12 cellular contexts compared by ENCODE assay signal in genomic region chr10:3869036-3869435, GRCh38.
DNase-seq lines count a peak whose midpoint lies in the region; ATAC-seq lines count a peak whose summit lies in the region.
"Had no signal": no experiment of that assay in that cellular context is flagged by ENCODE, and none has a peak within 500 bp of the region (broad histone marks: within the 10 kb centered on the region; RNA-seq: fewer than 3 reads in every experiment).

No MANE protein-coding gene starts in this region.

- H3K9ac ChIP-seq in duodenal mucosa (ENCODE audit: low read depth in 1 of 2, low read length in 2 of 2): peak overlapping the region in 1 of 2 donors; percentile 45

- peaks cover 72% of the 10 kb centered on the region for H3K4me1 Mint-ChIP-seq in activated naive CD4-positive, alpha-beta T cell treated with anti-CD3 and anti-CD28 coated beads, Interleukin-2, amount 50 U/mL, for 24 hours
- peaks cover 85% of the 10 kb centered on the region for H3K4me1 Mint-ChIP-seq in stimulated activated naive CD8-positive, alpha-beta T cell treated with anti-CD3 and anti-CD28 coated beads, Interleukin-15, Interleukin-2, amounts not matched to agents 100 ng/mL and 50 ng/mL, for 24 hours (ENCODE audit: low read depth)

- H3K9me3 Mint-ChIP-seq in activated naive CD4-positive, alpha-beta T cell treated with anti-CD3 and anti-CD28 coated beads, Interleukin-2, amount 50 U/mL, for 24 hours: no peaks in the 10 kb centered on the region
- no peaks in the 10 kb centered on the region for H3K9me3 Mint-ChIP-seq in stimulated activated naive CD8-positive, alpha-beta T cell treated with anti-CD3 and anti-CD28 coated beads, Interleukin-15, Interleukin-2, amounts not matched to agents 100 ng/mL and 50 ng/mL, for 24 hours

- ATAC-seq in HG03039 (IDR thresholded peaks at IDR 0.05; ENCODE audit: unreplicated experiment): peak; percentile 35

- peak overlapping the region; percentile 65 for H3K27ac ChIP-seq in duodenal mucosa (ENCODE audit: low read depth, low read length)

- H3K4me3 ChIP-seq in duodenal mucosa (ENCODE audit: low read depth in 1 of 2, low read length in 2 of 2): no peak overlapping the region

- peaks cover 32 to 40% of the 10 kb centered on the region in 2 donors for H3K4me1 ChIP-seq in duodenal mucosa (ENCODE audit: control insufficient read depth in 1 of 2, insufficient read depth in 2 of 2, low read length in 2 of 2)

- no peaks in the 10 kb centered on the region for H3K36me3 Mint-ChIP-seq in activated naive CD4-positive, alpha-beta T cell treated with anti-CD3 and anti-CD28 coated beads, Interleukin-2, amount 50 U/mL, for 24 hours
- H3K36me3 Mint-ChIP-seq in stimulated activated naive CD8-positive, alpha-beta T cell treated with anti-CD3 and anti-CD28 coated beads, Interleukin-15, Interleukin-2, amounts not matched to agents 100 ng/mL and 50 ng/mL, for 24 hours (ENCODE audit: low read depth): no peaks in the 10 kb centered on the region
- H3K36me3 Mint-ChIP-seq: brain had no signal

- peak overlapping the region; percentile 74 for H3K27ac Mint-ChIP-seq in activated naive CD4-positive, alpha-beta T cell treated with anti-CD3 and anti-CD28 coated beads, Interleukin-2, amount 50 U/mL, for 24 hours
- H3K27ac Mint-ChIP-seq in stimulated activated naive CD8-positive, alpha-beta T cell treated with anti-CD3 and anti-CD28 coated beads, Interleukin-15, Interleukin-2, amounts not matched to agents 100 ng/mL and 50 ng/mL, for 24 hours: peak overlapping the region; percentile 70

- H3K27me3 Mint-ChIP-seq in activated naive CD4-positive, alpha-beta T cell treated with anti-CD3 and anti-CD28 coated beads, Interleukin-2, amount 50 U/mL, for 24 hours: no peaks in the 10 kb centered on the region
- no peaks in the 10 kb centered on the region for H3K27me3 Mint-ChIP-seq in stimulated activated naive CD8-positive, alpha-beta T cell treated with anti-CD3 and anti-CD28 coated beads, Interleukin-15, Interleukin-2, amounts not matched to agents 100 ng/mL and 50 ng/mL, for 24 hours
- H3K27me3 Mint-ChIP-seq: brain had no signal

- no peaks in the 10 kb centered on the region for H3K27me3 ChIP-seq in duodenal mucosa (ENCODE audit: control insufficient read depth in 1 of 2, insufficient read depth in 2 of 2, low read length in 2 of 2)

- H3K36me3 ChIP-seq in duodenal mucosa (ENCODE audit: control insufficient read depth in 1 of 2, insufficient read depth in 2 of 2, low read length in 2 of 2): no peaks in the 10 kb centered on the region

- DNase-seq in activated naive CD4-positive, alpha-beta T cell (lab: John Stamatoyannopoulos, UW): no peak
- DNase-seq in NCI-H128 (lab: John Stamatoyannopoulos, UW; ENCODE audit: unreplicated experiment): no peak
- DNase-seq in mucosa of gallbladder (ENCODE audit: low spot score): no peak
- no peak for DNase-seq in DMS79 treated with DMSO at 0.1 percent for 48 hours (lab: John Stamatoyannopoulos, UW)
- DNase-seq: activated CD8-positive, alpha-beta memory T cell treated with anti-CD3 and anti-CD28 coated beads, Interleukin-2, amount 50 U/mL, for 4 hours; EL; retina had no signal

- no peak overlapping the region for H3K4me3 Mint-ChIP-seq in activated naive CD4-positive, alpha-beta T cell treated with anti-CD3 and anti-CD28 coated beads, Interleukin-2, amount 50 U/mL, for 24 hours
- no peak overlapping the region for H3K4me3 Mint-ChIP-seq in stimulated activated naive CD8-positive, alpha-beta T cell treated with anti-CD3 and anti-CD28 coated beads, Interleukin-15, Interleukin-2, amounts not matched to agents 100 ng/mL and 50 ng/mL, for 24 hours
- H3K4me3 Mint-ChIP-seq: brain had no signal

- H3K9me3 ChIP-seq in duodenal mucosa (ENCODE audit: control insufficient read depth in 1 of 2, low read length in 2 of 2): no peaks in the 10 kb centered on the region
